In the genomic region with DNA sequence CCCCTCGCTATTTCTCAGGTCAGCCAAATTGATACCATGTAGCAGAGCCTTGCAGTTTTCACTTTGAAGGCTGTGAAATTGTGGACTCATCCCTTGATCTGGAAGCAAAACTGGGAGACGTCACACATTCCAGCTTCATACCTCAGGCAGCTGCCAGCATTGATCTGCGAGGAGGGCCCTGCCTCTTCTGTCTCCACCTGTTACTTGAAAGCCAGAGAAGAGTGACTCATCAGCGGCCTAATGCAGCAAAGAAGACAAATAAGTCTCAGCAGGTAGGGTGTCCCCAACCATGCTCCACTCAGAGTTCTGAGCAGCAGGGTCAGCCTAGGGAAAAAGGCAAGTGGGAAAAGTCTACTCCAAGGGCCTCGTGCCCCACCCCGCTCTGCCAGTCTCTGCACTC, we compare ENCODE assay signal across 17 cellular contexts.
A peak's percentile ranks its signal among the peaks of the same experiment; 100 is the strongest.
DNase-seq lines count a peak whose midpoint lies in the region; ATAC-seq and TF ChIP-seq lines count a peak whose summit lies in the region.
"Had no signal": no experiment of that assay in that cellular context is flagged by ENCODE, and none has a peak within 500 bp of the region (broad histone marks: within the 10 kb centered on the region; RNA-seq: fewer than 3 reads in every experiment).

No MANE protein-coding gene starts in this region.

- no peak overlapping the region for H4K5ac ChIP-seq in mesendoderm (ENCODE audit: low read length)

- H3K27ac ChIP-seq in mesendoderm (ENCODE audit: low read depth, low read length) (peak overlapping the region; percentile 10), upper lobe of left lung (no peak overlapping the region), vagina (no peak overlapping the region)
- H3K27ac ChIP-seq in CD4-positive, alpha-beta memory T cell (ENCODE audit: low read depth, low read length), result no peak overlapping the region
- H3K27ac ChIP-seq: WERI-Rb-1 had no signal

- DNase-seq in COLO668 (lab: John Stamatoyannopoulos, UW; ENCODE audit: unreplicated experiment), result peak; percentile 49
- peak; percentile 18 for DNase-seq in NCI-H146 treated with DMSO at 0.1 percent for 48 hours (lab: John Stamatoyannopoulos, UW; ENCODE audit: unreplicated experiment)
- DNase-seq in epithelial cell of esophagus (ENCODE audit: low read depth), result peak; percentile 95
- DNase-seq in mesendoderm, result peak; percentile 96
- DNase-seq in upper lobe of left lung, result no peak
- no peak for DNase-seq in T-cell
- DNase-seq in CD4-positive, alpha-beta memory T cell, result no peak
- DNase-seq in vagina (ENCODE audit: extremely low spot score in 2 of 2), result no peak
- DNase-seq: activated naive CD8-positive, alpha-beta T cell treated with anti-CD3 and anti-CD28 coated beads for 36 hours; cerebellar nuclear complex; midbrain; NCI-H1436; NCI-H748 treated with DMSO at 0.1 percent for 48 hours; SK-N-SH; stimulated activated CD4-positive, alpha-beta T cell treated with anti-CD3 and anti-CD28 coated beads, Interleukin-2, amount 100 ng/mL, for 24 hours; WERI-Rb-1 had no signal

- H3K9me3 ChIP-seq in upper lobe of left lung (no peaks in the 10 kb centered on the region), vagina (no peaks in the 10 kb centered on the region)
- H3K9me3 ChIP-seq in CD4-positive, alpha-beta memory T cell (ENCODE audit: control insufficient read depth in 1 of 2, low read length in 2 of 2), result no peaks in the 10 kb centered on the region
- H3K9me3 ChIP-seq: SK-N-SH had no signal

- peaks cover 0 to 11% (median 3%) of the 10 kb centered on the region in 3 donors for H3K9me3 Mint-ChIP-seq in T-cell
- peaks cover 0 to 26% (median 6%) of the 10 kb centered on the region in 8 donors for H3K9me3 Mint-ChIP-seq in CD4-positive, alpha-beta memory T cell

- no peak overlapping the region for H3K4me2 ChIP-seq in mesendoderm (ENCODE audit: low read length)
- H3K4me2 ChIP-seq: SK-N-SH had no signal

- POLR2A ChIA-PET in T-cell (lab: Charles Lee), result no interaction called here
- POLR2A ChIA-PET in CD4-positive, alpha-beta memory T cell (lab: Charles Lee; ENCODE audit: partially characterized antibody), result no interaction called here

- CTCF ChIA-PET in T-cell (lab: Charles Lee), result no interaction called here
- CTCF ChIA-PET in CD4-positive, alpha-beta memory T cell (lab: Charles Lee; ENCODE audit: partially characterized antibody), result no interaction called here

- H3K4ac ChIP-seq in mesendoderm (ENCODE audit: low read depth, low read length), result no peak overlapping the region

- no peak overlapping the region for H2BK5ac ChIP-seq in mesendoderm (ENCODE audit: low read length)

- ATAC-seq in upper lobe of left lung (ENCODE audit: low FRiP score in 2 of 2), result no peak
- no peak for ATAC-seq in T-cell (replicated peaks in 1 of 4)
- ATAC-seq: GM12878 had no signal

- H3K79me1 ChIP-seq in mesendoderm (ENCODE audit: low read length), result no peaks in the 10 kb centered on the region

- H3K27me3 ChIP-seq in mesendoderm (ENCODE audit: insufficient read depth, low read length, poor library complexity) (no peaks in the 10 kb centered on the region), upper lobe of left lung (no peaks in the 10 kb centered on the region), vagina (no peaks in the 10 kb centered on the region)
- H3K27me3 ChIP-seq in CD4-positive, alpha-beta memory T cell (ENCODE audit: insufficient read depth, low read length), result no peaks in the 10 kb centered on the region

- H3K4me3 Mint-ChIP-seq in T-cell, result no peak overlapping the region
- H3K4me3 Mint-ChIP-seq in CD4-positive, alpha-beta memory T cell, result no peak overlapping the region
- H3K4me3 Mint-ChIP-seq: activated naive CD8-positive, alpha-beta T cell treated with anti-CD3 and anti-CD28 coated beads for 36 hours had no signal

- no peak overlapping the region for H4K8ac ChIP-seq in mesendoderm (ENCODE audit: low read depth, low read length)

- TF ChIP-seq EP300 in upper lobe of left lung (IDR thresholded peaks at IDR 0.05), result no peak

- H3K4me1 Mint-ChIP-seq in T-cell, result no peaks in the 10 kb centered on the region
- no peaks in the 10 kb centered on the region for H3K4me1 Mint-ChIP-seq in CD4-positive, alpha-beta memory T cell
- H3K4me1 Mint-ChIP-seq: activated naive CD8-positive, alpha-beta T cell treated with anti-CD3 and anti-CD28 coated beads for 36 hours had no signal

- WGBS in mesendoderm (ENCODE audit: extremely low coverage, insufficient coverage, low lambda C conversion rate), result no CpG with 5 or more reads among the region's 6 CpGs
- 88 to 91% methylated on average over 6 of the region's 6 CpGs for WGBS in upper lobe of left lung, 2 donors

- no peak overlapping the region for H3K18ac ChIP-seq in mesendoderm (ENCODE audit: low read length)

- no peak overlapping the region for H2BK120ac ChIP-seq in mesendoderm (ENCODE audit: low read depth, low read length)

- TF ChIP-seq CTCF in epithelial cell of esophagus (IDR thresholded peaks at IDR 0.05; ENCODE audit: insufficient read depth, low read depth, low read length, missing control alignments) (no peak), upper lobe of left lung (IDR thresholded peaks at IDR 0.05) (no peak), vagina (IDR thresholded peaks at IDR 0.05) (no peak)

- intact Hi-C loops in CD4-positive, alpha-beta memory T cell (cut with micrococcal nuclease), result no loop called here
- intact Hi-C loops in vagina (cut with DNase I), result no loop called here

- no peak overlapping the region for H3K56ac ChIP-seq in mesendoderm (ENCODE audit: low read length)

- no peak overlapping the region for H2BK15ac ChIP-seq in mesendoderm (replicated peaks; ENCODE audit: low read depth)

- H3K27me3 Mint-ChIP-seq in T-cell, result no peaks in the 10 kb centered on the region
- no peaks in the 10 kb centered on the region for H3K27me3 Mint-ChIP-seq in CD4-positive, alpha-beta memory T cell
- H3K27me3 Mint-ChIP-seq: activated naive CD8-positive, alpha-beta T cell treated with anti-CD3 and anti-CD28 coated beads for 36 hours had no signal

- H3K36me3 ChIP-seq in mesendoderm (ENCODE audit: control insufficient read depth, insufficient read depth, low read length), result no peaks in the 10 kb centered on the region
- H3K36me3 ChIP-seq in upper lobe of left lung, result no peaks in the 10 kb centered on the region
- no peaks in the 10 kb centered on the region for H3K36me3 ChIP-seq in CD4-positive, alpha-beta memory T cell (ENCODE audit: insufficient read depth, low read length)
- no peaks in the 10 kb centered on the region for H3K36me3 ChIP-seq in vagina
- H3K36me3 ChIP-seq: WERI-Rb-1 had no signal

- no peak overlapping the region for H2AK5ac ChIP-seq in mesendoderm (ENCODE audit: low read length)

- no peak overlapping the region for H3K9ac ChIP-seq in mesendoderm (ENCODE audit: low read length)
- H3K9ac ChIP-seq: SK-N-SH had no signal

- no peaks in the 10 kb centered on the region for H3K79me2 ChIP-seq in mesendoderm (ENCODE audit: control insufficient read depth, insufficient read depth, low read length)

- H3K4me3 ChIP-seq in epithelial cell of esophagus (ENCODE audit: low read length), result no peak overlapping the region
- no peak overlapping the region for H3K4me3 ChIP-seq in mesendoderm (ENCODE audit: low read length)
- no peak overlapping the region for H3K4me3 ChIP-seq in upper lobe of left lung
- H3K4me3 ChIP-seq in CD4-positive, alpha-beta memory T cell (ENCODE audit: low read length in 2 of 2), result no peak overlapping the region
- no peak overlapping the region for H3K4me3 ChIP-seq in vagina
- H3K4me3 ChIP-seq: GM12878 had no signal

- no peak overlapping the region for H3K23ac ChIP-seq in mesendoderm (ENCODE audit: low read length)

- H3K27ac Mint-ChIP-seq in T-cell, result no peak overlapping the region
- H3K27ac Mint-ChIP-seq in CD4-positive, alpha-beta memory T cell, result no peak overlapping the region
- H3K27ac Mint-ChIP-seq: activated naive CD8-positive, alpha-beta T cell treated with anti-CD3 and anti-CD28 coated beads for 36 hours had no signal

- TF ChIP-seq POLR2A in upper lobe of left lung (IDR thresholded peaks at IDR 0.05) (no peak), vagina (IDR thresholded peaks at IDR 0.05) (no peak)

- H3K4me1 ChIP-seq in mesendoderm (ENCODE audit: control insufficient read depth, low read depth, low read length) (no peaks in the 10 kb centered on the region), upper lobe of left lung (peaks cover 13 to 38% (median 32%) of the 10 kb centered on the region in 4 donors), vagina (no peaks in the 10 kb centered on the region)
- H3K4me1 ChIP-seq in CD4-positive, alpha-beta memory T cell (ENCODE audit: insufficient read depth, low read length), result no peaks in the 10 kb centered on the region

- H3K36me3 Mint-ChIP-seq in T-cell, result no peaks in the 10 kb centered on the region
- H3K36me3 Mint-ChIP-seq in CD4-positive, alpha-beta memory T cell, result no peaks in the 10 kb centered on the region
- H3K36me3 Mint-ChIP-seq: activated naive CD8-positive, alpha-beta T cell treated with anti-CD3 and anti-CD28 coated beads for 36 hours had no signal

Comparison
In these comparisons a context has a peak if more than half of its experiments do, and no peak if none do; other contexts are left out.
1. DNase-seq: peak in COLO668 (single experiment), NCI-H146 treated with DMSO at 0.1 percent for 48 hours (single experiment), epithelial cell of esophagus (single experiment) and mesendoderm (single experiment); none in upper lobe of left lung (0 of 2), T-cell (0 of 34), CD4-positive, alpha-beta memory T cell (0 of 5) and vagina (0 of 2).